Comparison of ENCODE assay signal across 1 cellular context in the genomic region with DNA sequence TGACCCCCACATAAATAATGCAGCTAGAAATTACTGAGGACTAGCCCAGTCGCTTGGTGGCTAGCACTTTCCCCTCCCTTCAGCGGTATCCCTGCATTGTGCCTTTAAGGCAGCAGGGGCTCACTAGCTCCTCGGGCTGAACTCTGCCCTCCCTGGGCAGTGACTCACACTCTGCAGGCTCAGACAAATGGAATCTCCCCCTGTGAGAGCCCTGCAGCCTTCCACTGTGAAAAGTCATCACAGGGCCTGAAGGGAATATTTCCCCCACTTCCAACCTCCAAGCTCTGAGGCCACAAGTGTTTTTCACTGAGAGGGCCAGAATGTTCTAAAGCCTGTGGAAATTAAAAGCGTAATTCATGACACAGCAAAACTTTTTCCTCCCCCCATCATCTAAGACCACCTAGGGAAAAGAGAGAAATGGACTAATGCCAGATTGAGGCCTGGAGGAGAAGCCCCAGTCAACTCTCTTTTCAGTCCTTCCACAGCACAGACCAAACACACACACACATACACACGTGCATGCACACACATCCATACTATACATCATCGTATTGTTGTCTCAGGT.
TF ChIP-seq lines count a peak whose summit lies in the region.

No MANE protein-coding gene starts in this region.

TF ChIP-seq in HepG2, 621 proteins besides CTCF, POLR2A, EP300 and RAD21 (continued from another document and continues in another):
- TF ChIP-seq YEATS4 (CRISPR knock-in tag; IDR thresholded peaks at IDR 0.05; ENCODE audit: borderline replicate concordance): no peak
- no peak for TF ChIP-seq SKIL (CRISPR knock-in tag; IDR thresholded peaks at IDR 0.05; ENCODE audit: borderline replicate concordance)
- no peak for TF ChIP-seq ZNF282 (IDR thresholded peaks at IDR 0.05; ENCODE audit: partially characterized antibody)
- TF ChIP-seq TEF (CRISPR knock-in tag; IDR thresholded peaks at IDR 0.05): no peak
- TF ChIP-seq HNF4G (IDR thresholded peaks at IDR 0.05; ENCODE audit: borderline replicate concordance, low read depth, low read length): peak; percentile 56; the same call in 1 of the 2 replicates
- TF ChIP-seq HNF4G (CRISPR knock-in tag; IDR thresholded peaks at IDR 0.05; ENCODE audit: borderline replicate concordance, low read depth): no peak; the same call in 1 of the 2 replicates
- TF ChIP-seq REPIN1 (CRISPR knock-in tag; IDR thresholded peaks at IDR 0.05; ENCODE audit: borderline replicate concordance, low read depth): no peak
- no peak for TF ChIP-seq ARNT (IDR thresholded peaks at IDR 0.05)
- no peak for TF ChIP-seq PCBP2 (optimal IDR thresholded peaks at IDR 0.05; ENCODE audit: low read depth, low read length, poor library complexity, severe bottlenecking)
- TF ChIP-seq NBN (conservative IDR thresholded peaks at IDR 0.05): no peak
- no peak for TF ChIP-seq PRMT3 (CRISPR knock-in tag; IDR thresholded peaks at IDR 0.05; ENCODE audit: borderline replicate concordance, low read depth)
- no peak for TF ChIP-seq NRL (CRISPR knock-in tag; IDR thresholded peaks at IDR 0.05; ENCODE audit: borderline replicate concordance)
- TF ChIP-seq PHF21A (CRISPR knock-in tag; IDR thresholded peaks at IDR 0.05): no peak
- TF ChIP-seq NPAS2 (CRISPR knock-in tag; IDR thresholded peaks at IDR 0.05; ENCODE audit: borderline replicate concordance): no peak
- TF ChIP-seq FOXP1 (IDR thresholded peaks at IDR 0.05): no peak
- no peak for TF ChIP-seq FOXP1 (CRISPR knock-in tag; IDR thresholded peaks at IDR 0.05)
- TF ChIP-seq ZBTB21 (CRISPR knock-in tag; IDR thresholded peaks at IDR 0.05): no peak
- TF ChIP-seq NFE2L2 (IDR thresholded peaks at IDR 0.05; ENCODE audit: low read length): peak; percentile 33; the same call in 1 of the 2 replicates
- no peak for TF ChIP-seq SRY (CRISPR knock-in tag; IDR thresholded peaks at IDR 0.05)
- no peak for TF ChIP-seq U2AF1 (optimal IDR thresholded peaks at IDR 0.05; ENCODE audit: low read depth, low read length)
- no peak for TF ChIP-seq GLMP (CRISPR knock-in tag; IDR thresholded peaks at IDR 0.05; ENCODE audit: borderline replicate concordance)
- TF ChIP-seq ZNF274 (CRISPR knock-in tag; IDR thresholded peaks at IDR 0.05): no peak
- TF ChIP-seq ZHX2 (IDR thresholded peaks at IDR 0.05; ENCODE audit: low read depth): no peak
- no peak for TF ChIP-seq ZHX2 (CRISPR knock-in tag; IDR thresholded peaks at IDR 0.05; ENCODE audit: borderline replicate concordance)
- TF ChIP-seq ZNF207 (IDR thresholded peaks at IDR 0.05; ENCODE audit: borderline replicate concordance): no peak
- TF ChIP-seq, protein P1, sequence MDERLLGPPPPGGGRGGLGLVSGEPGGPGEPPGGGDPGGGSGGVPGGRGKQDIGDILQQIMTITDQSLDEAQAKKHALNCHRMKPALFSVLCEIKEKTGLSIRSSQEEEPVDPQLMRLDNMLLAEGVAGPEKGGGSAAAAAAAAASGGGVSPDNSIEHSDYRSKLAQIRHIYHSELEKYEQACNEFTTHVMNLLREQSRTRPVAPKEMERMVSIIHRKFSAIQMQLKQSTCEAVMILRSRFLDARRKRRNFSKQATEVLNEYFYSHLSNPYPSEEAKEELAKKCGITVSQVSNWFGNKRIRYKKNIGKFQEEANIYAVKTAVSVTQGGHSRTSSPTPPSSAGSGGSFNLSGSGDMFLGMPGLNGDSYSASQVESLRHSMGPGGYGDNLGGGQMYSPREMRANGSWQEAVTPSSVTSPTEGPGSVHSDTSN (CRISPR knock-in tag; IDR thresholded peaks at IDR 0.05): no peak
- 0 out of 2 replicates have a peak, but pooled peaks have one; percentile 54 for TF ChIP-seq ZNF644 (CRISPR knock-in tag; IDR thresholded peaks at IDR 0.05; ENCODE audit: low read depth)
- TF ChIP-seq, protein P2, sequence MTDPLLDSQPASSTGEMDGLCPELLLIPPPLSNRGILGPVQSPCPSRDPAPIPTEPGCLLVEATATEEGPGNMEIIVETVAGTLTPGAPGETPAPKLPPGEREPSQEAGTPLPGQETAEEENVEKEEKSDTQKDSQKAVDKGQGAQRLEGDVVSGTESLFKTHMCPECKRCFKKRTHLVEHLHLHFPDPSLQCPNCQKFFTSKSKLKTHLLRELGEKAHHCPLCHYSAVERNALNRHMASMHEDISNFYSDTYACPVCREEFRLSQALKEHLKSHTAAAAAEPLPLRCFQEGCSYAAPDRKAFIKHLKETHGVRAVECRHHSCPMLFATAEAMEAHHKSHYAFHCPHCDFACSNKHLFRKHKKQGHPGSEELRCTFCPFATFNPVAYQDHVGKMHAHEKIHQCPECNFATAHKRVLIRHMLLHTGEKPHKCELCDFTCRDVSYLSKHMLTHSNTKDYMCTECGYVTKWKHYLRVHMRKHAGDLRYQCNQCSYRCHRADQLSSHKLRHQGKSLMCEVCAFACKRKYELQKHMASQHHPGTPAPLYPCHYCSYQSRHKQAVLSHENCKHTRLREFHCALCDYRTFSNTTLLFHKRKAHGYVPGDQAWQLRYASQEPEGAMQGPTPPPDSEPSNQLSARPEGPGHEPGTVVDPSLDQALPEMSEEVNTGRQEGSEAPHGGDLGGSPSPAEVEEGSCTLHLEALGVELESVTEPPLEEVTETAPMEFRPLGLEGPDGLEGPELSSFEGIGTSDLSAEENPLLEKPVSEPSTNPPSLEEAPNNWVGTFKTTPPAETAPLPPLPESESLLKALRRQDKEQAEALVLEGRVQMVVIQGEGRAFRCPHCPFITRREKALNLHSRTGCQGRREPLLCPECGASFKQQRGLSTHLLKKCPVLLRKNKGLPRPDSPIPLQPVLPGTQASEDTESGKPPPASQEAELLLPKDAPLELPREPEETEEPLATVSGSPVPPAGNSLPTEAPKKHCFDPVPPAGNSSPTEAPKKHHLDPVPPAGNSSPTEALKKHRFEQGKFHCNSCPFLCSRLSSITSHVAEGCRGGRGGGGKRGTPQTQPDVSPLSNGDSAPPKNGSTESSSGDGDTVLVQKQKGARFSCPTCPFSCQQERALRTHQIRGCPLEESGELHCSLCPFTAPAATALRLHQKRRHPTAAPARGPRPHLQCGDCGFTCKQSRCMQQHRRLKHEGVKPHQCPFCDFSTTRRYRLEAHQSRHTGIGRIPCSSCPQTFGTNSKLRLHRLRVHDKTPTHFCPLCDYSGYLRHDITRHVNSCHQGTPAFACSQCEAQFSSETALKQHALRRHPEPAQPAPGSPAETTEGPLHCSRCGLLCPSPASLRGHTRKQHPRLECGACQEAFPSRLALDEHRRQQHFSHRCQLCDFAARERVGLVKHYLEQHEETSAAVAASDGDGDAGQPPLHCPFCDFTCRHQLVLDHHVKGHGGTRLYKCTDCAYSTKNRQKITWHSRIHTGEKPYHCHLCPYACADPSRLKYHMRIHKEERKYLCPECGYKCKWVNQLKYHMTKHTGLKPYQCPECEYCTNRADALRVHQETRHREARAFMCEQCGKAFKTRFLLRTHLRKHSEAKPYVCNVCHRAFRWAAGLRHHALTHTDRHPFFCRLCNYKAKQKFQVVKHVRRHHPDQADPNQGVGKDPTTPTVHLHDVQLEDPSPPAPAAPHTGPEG (CRISPR knock-in tag; IDR thresholded peaks at IDR 0.05): no peak
- TF ChIP-seq NFE2L1 (CRISPR knock-in tag; IDR thresholded peaks at IDR 0.05; ENCODE audit: borderline replicate concordance): no peak
- no peak for TF ChIP-seq IRF2 (CRISPR knock-in tag; IDR thresholded peaks at IDR 0.05)
- TF ChIP-seq RBFOX2 (IDR thresholded peaks at IDR 0.05; ENCODE audit: low read depth, low read length): no peak
- TF ChIP-seq SAFB2 (CRISPR knock-in tag; IDR thresholded peaks at IDR 0.05; ENCODE audit: borderline replicate concordance, low read depth): no peak
- no peak for TF ChIP-seq ZNF335 (CRISPR knock-in tag; IDR thresholded peaks at IDR 0.05)
- no peak for TF ChIP-seq ZNF639 (CRISPR knock-in tag; conservative IDR thresholded peaks at IDR 0.05)
- no peak for TF ChIP-seq ETV5 (CRISPR knock-in tag; IDR thresholded peaks at IDR 0.05; ENCODE audit: borderline replicate concordance)
- no peak for TF ChIP-seq NCOA5 (CRISPR knock-in tag; IDR thresholded peaks at IDR 0.05)
- no peak for TF ChIP-seq ZNF569 (CRISPR knock-in tag; IDR thresholded peaks at IDR 0.05; ENCODE audit: borderline replicate concordance)
- TF ChIP-seq ZFP1 (CRISPR knock-in tag; IDR thresholded peaks at IDR 0.05): no peak
- TF ChIP-seq KLF6 (CRISPR knock-in tag; IDR thresholded peaks at IDR 0.05): no peak
- TF ChIP-seq ZNF251 (CRISPR knock-in tag; IDR thresholded peaks at IDR 0.05): no peak
- no peak for TF ChIP-seq CC2D1A (CRISPR knock-in tag; IDR thresholded peaks at IDR 0.05)
- no peak for TF ChIP-seq HMGA1 (CRISPR knock-in tag; conservative IDR thresholded peaks at IDR 0.05)
- no peak for TF ChIP-seq ZNF570 (CRISPR knock-in tag; IDR thresholded peaks at IDR 0.05; ENCODE audit: borderline replicate concordance)
- TF ChIP-seq FOXK2 (IDR thresholded peaks at IDR 0.05): no peak
- TF ChIP-seq CBX2 (IDR thresholded peaks at IDR 0.05; ENCODE audit: low read depth, low read length): no peak
- TF ChIP-seq CBX2 (CRISPR knock-in tag; IDR thresholded peaks at IDR 0.05; ENCODE audit: low read depth): no peak
- TF ChIP-seq PHF20 (CRISPR knock-in tag; IDR thresholded peaks at IDR 0.05): no peak
- no peak for TF ChIP-seq ZNF850 (CRISPR knock-in tag; conservative IDR thresholded peaks at IDR 0.05)
- no peak for TF ChIP-seq KDM2A (CRISPR knock-in tag; IDR thresholded peaks at IDR 0.05; ENCODE audit: borderline replicate concordance, low read depth)
- TF ChIP-seq ZNF577 (CRISPR knock-in tag; IDR thresholded peaks at IDR 0.05; ENCODE audit: borderline replicate concordance, low read depth): no peak
- no peak for TF ChIP-seq RBAK (CRISPR knock-in tag; IDR thresholded peaks at IDR 0.05)
